19 cellular contexts compared by ENCODE assay signal in the genomic region with DNA sequence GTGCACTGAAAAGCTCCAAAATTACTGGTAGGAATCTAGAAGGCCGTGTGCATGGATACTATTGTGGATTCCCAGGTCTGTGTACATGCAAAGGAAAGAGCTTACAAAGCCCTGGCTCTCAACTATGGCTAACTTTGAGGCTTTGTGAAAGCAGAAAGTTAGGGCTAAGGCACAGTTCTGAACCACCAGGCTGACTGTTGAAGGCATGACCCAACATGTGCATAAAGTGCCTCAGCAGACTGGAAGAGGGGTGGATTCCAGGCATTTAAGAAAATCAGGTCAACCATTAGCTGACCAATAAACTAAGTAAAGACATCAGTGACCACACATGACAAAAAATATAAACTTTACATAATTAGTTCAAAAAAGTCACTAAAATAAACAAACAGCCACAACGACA.
A peak's percentile ranks its signal among the peaks of the same experiment; 100 is the strongest.
DNase-seq lines count a peak whose midpoint lies in the region; ATAC-seq, FAIRE-seq and TF ChIP-seq lines count a peak whose summit lies in the region.
"Had no signal": no experiment of that assay in that cellular context is flagged by ENCODE, and none has a peak within 500 bp of the region (broad histone marks: within the 10 kb centered on the region; RNA-seq: fewer than 3 reads in every experiment).

No MANE protein-coding gene starts in this region.

- no peaks in the 10 kb centered on the region for H3K9me3 ChIP-seq in HUES48 (ENCODE audit: control insufficient read depth, insufficient read depth, low read length)
- peaks cover 3% of the 10 kb centered on the region for H3K9me3 ChIP-seq in astrocyte (ENCODE audit: insufficient read depth, low read depth, low read length)
- H3K9me3 ChIP-seq in MG63, result peaks cover 24% of the 10 kb centered on the region

- H3K4me1 Mint-ChIP-seq in astrocyte (ENCODE audit: low read depth, unreplicated experiment) (peaks cover 27% of the 10 kb centered on the region), osteocyte (ENCODE audit: unreplicated experiment) (peaks cover 22% of the 10 kb centered on the region)
- H3K4me1 Mint-ChIP-seq: activated naive CD8-positive, alpha-beta T cell treated with anti-CD3 and anti-CD28 coated beads, Interleukin-2, amount 50 U/mL, for 24 hours; CD14-positive monocyte had no signal

- no peak for FAIRE-seq in astrocyte (lab: Jason Lieb, UNC)

- H3K36me3 Mint-ChIP-seq in astrocyte (ENCODE audit: low read depth, unreplicated experiment) (peaks cover 34% of the 10 kb centered on the region), osteocyte (ENCODE audit: unreplicated experiment) (peaks cover 41% of the 10 kb centered on the region)

- H3K27me3 Mint-ChIP-seq in astrocyte (ENCODE audit: low read depth, unreplicated experiment) (no peaks in the 10 kb centered on the region), osteocyte (ENCODE audit: unreplicated experiment) (no peaks in the 10 kb centered on the region)
- H3K27me3 Mint-ChIP-seq: activated CD4-positive, alpha-beta memory T cell treated with anti-CD3 and anti-CD28 coated beads for 36 hours; activated naive CD8-positive, alpha-beta T cell treated with anti-CD3 and anti-CD28 coated beads, Interleukin-2, amount 50 U/mL, for 24 hours had no signal

- H3K9me3 Mint-ChIP-seq in astrocyte (ENCODE audit: unreplicated experiment) (peaks cover 20% of the 10 kb centered on the region), osteocyte (ENCODE audit: unreplicated experiment) (peaks cover 16% of the 10 kb centered on the region)

- H3K79me2 ChIP-seq in astrocyte (ENCODE audit: insufficient read depth, low read length), result no peaks in the 10 kb centered on the region

- no peak for TF ChIP-seq CTCF in astrocyte (IDR thresholded peaks at IDR 0.05; ENCODE audit: insufficient read depth, low read depth, low read length)
- no peak for TF ChIP-seq CTCF in foreskin keratinocyte (conservative IDR thresholded peaks at IDR 0.05)
- TF ChIP-seq CTCF in osteocyte (IDR thresholded peaks at IDR 0.05), result no peak

- DNase-seq in astrocyte (ENCODE audit: low read depth), result no peak
- DNase-seq in foreskin keratinocyte, result peak; percentile 47 to 70
- no peak for DNase-seq in osteocyte (ENCODE audit: extremely low spot score, unreplicated experiment)
- no peak for DNase-seq in NCI-H446 (lab: John Stamatoyannopoulos, UW)
- DNase-seq in MG63, result no peak
- DNase-seq in cortex of kidney (lab: John Stamatoyannopoulos, UW), result no peak
- DNase-seq: activated CD4-positive, alpha-beta memory T cell treated with anti-CD3 and anti-CD28 coated beads for 36 hours; activated naive CD8-positive, alpha-beta T cell treated with anti-CD3 and anti-CD28 coated beads, Interleukin-2, amount 50 U/mL, for 24 hours; caudate nucleus; EL; foreskin melanocyte; lower lobe of right lung; NCI-H146; NCI-H2171; NCI-H526 treated with DMSO at 0.1 percent for 48 hours; ovary; right cardiac atrium had no signal

- ATAC-seq in foreskin keratinocyte, result peak; percentile 67
- ATAC-seq: activated naive CD8-positive, alpha-beta T cell treated with anti-CD3 and anti-CD28 coated beads, Interleukin-2, amount 50 U/mL, for 24 hours had no signal

- no peak overlapping the region for H2AFZ ChIP-seq in astrocyte (ENCODE audit: low read depth, low read length)

- H3K27ac Mint-ChIP-seq in astrocyte (ENCODE audit: unreplicated experiment), result peak overlapping the region; percentile 92
- H3K27ac Mint-ChIP-seq in osteocyte (ENCODE audit: unreplicated experiment), result peak overlapping the region; percentile 69
- H3K27ac Mint-ChIP-seq: activated CD4-positive, alpha-beta memory T cell treated with anti-CD3 and anti-CD28 coated beads for 36 hours; activated naive CD8-positive, alpha-beta T cell treated with anti-CD3 and anti-CD28 coated beads, Interleukin-2, amount 50 U/mL, for 24 hours had no signal

- peaks cover 4% of the 10 kb centered on the region; the same call in 1 of the 2 replicates for H3K36me3 ChIP-seq in HUES48 (ENCODE audit: control insufficient read depth, insufficient read depth, low read length)
- peaks cover 3% of the 10 kb centered on the region for H3K36me3 ChIP-seq in astrocyte (ENCODE audit: insufficient read depth, low read length)
- peaks cover 45% of the 10 kb centered on the region for H3K36me3 ChIP-seq in MG63
- H3K36me3 ChIP-seq: ovary had no signal

- H3K4me3 Mint-ChIP-seq in astrocyte (ENCODE audit: unreplicated experiment) (no peak overlapping the region), osteocyte (ENCODE audit: unreplicated experiment) (no peak overlapping the region)
- H3K4me3 Mint-ChIP-seq: activated CD4-positive, alpha-beta memory T cell treated with anti-CD3 and anti-CD28 coated beads for 36 hours; activated naive CD8-positive, alpha-beta T cell treated with anti-CD3 and anti-CD28 coated beads, Interleukin-2, amount 50 U/mL, for 24 hours; CD14-positive monocyte had no signal

- no peaks in the 10 kb centered on the region for H4K20me1 ChIP-seq in astrocyte (ENCODE audit: insufficient read depth, low read length)

- H3K27ac ChIP-seq in HUES48 (ENCODE audit: low read depth, low read length) (peak overlapping the region; percentile 46), astrocyte (ENCODE audit: low read depth, low read length) (peak overlapping the region; percentile 24), foreskin keratinocyte (peak overlapping the region; percentile 42)
- H3K27ac ChIP-seq: lower lobe of right lung, ovary had no signal

- H3K4me2 ChIP-seq in astrocyte (ENCODE audit: low read length), result no peak overlapping the region

- H3K9ac ChIP-seq in HUES48 (ENCODE audit: low read depth, low read length), result no peak overlapping the region
- no peak overlapping the region for H3K9ac ChIP-seq in astrocyte (ENCODE audit: low read length)

- H3K27me3 ChIP-seq in HUES48 (ENCODE audit: control insufficient read depth, insufficient read depth, low read length), result no peaks in the 10 kb centered on the region
- no peaks in the 10 kb centered on the region for H3K27me3 ChIP-seq in astrocyte (ENCODE audit: insufficient read depth, low read length)
- no peaks in the 10 kb centered on the region for H3K27me3 ChIP-seq in foreskin keratinocyte
- H3K27me3 ChIP-seq in MG63, result no peaks in the 10 kb centered on the region
- H3K27me3 ChIP-seq: ovary had no signal

- H3K4me1 ChIP-seq in HUES48 (ENCODE audit: control insufficient read depth, insufficient read depth, low read length), result peaks cover 9% of the 10 kb centered on the region; the same call in 1 of the 2 replicates
- peaks cover 6% of the 10 kb centered on the region for H3K4me1 ChIP-seq in astrocyte (ENCODE audit: insufficient read depth, low read length)
- H3K4me1 ChIP-seq in foreskin keratinocyte, result peaks cover 7% of the 10 kb centered on the region
- H3K4me1 ChIP-seq: lower lobe of right lung had no signal

- no peak overlapping the region for H3K4me3 ChIP-seq in HUES48 (ENCODE audit: low read depth, low read length)
- no peak overlapping the region for H3K4me3 ChIP-seq in astrocyte (ENCODE audit: insufficient read depth, low read depth, low read length)
- no peak overlapping the region for H3K4me3 ChIP-seq in MG63
- H3K4me3 ChIP-seq: lower lobe of right lung, ovary had no signal

Comparison
In these comparisons a context has a peak if more than half of its experiments do, and no peak if none do; other contexts are left out.
1. DNase-seq: peak in foreskin keratinocyte (2 of 2); none in astrocyte (single experiment), osteocyte (single experiment), NCI-H446 (0 of 2), MG63 (single experiment) and cortex of kidney (single experiment).
2. Peak in every context shown above with its lines, with median percentiles within 50 percentile points of each other: H3K27ac ChIP-seq.